1 cellular context compared by ENCODE assay signal in genomic region chr19:4539697-4540581, GRCh38.
TF ChIP-seq lines count a peak whose summit lies in the region.

LRG1 (minus strand) TSS chr19:4540036; CDS start chr19:4540013, 23 bp downstream.

TF ChIP-seq in HepG2, 621 proteins besides CTCF, POLR2A, EP300 and RAD21 (continued from another document and continues in another):
- TF ChIP-seq HMGXB3 (CRISPR knock-in tag; IDR thresholded peaks at IDR 0.05; ENCODE audit: borderline replicate concordance) = peak; percentile 88; the same call in 1 of the 2 replicates
- no peak for TF ChIP-seq AGO1 (IDR thresholded peaks at IDR 0.05; ENCODE audit: low read depth, low read length, poor library complexity, severe bottlenecking)
- no peak for TF ChIP-seq E2F5 (CRISPR knock-in tag; conservative IDR thresholded peaks at IDR 0.05)
- peak; percentile 31 for TF ChIP-seq PRPF4 (IDR thresholded peaks at IDR 0.05; ENCODE audit: low read depth, low read length, poor library complexity, severe bottlenecking)
- TF ChIP-seq SALL2 (CRISPR knock-in tag; IDR thresholded peaks at IDR 0.05) = no peak
- TF ChIP-seq ZNF720 (CRISPR knock-in tag; IDR thresholded peaks at IDR 0.05) = no peak
- 0 out of 2 replicates have a peak, but pooled peaks have one; percentile 26 for TF ChIP-seq KDM3A (CRISPR knock-in tag; IDR thresholded peaks at IDR 0.05; ENCODE audit: low read depth)
- TF ChIP-seq HDAC2 (CRISPR knock-in tag; IDR thresholded peaks at IDR 0.05) = peak; percentile 63
- TF ChIP-seq DR1 (CRISPR knock-in tag; IDR thresholded peaks at IDR 0.05) = peak; percentile 96
- no peak for TF ChIP-seq SRY (CRISPR knock-in tag; IDR thresholded peaks at IDR 0.05)
- TF ChIP-seq, protein P1, sequence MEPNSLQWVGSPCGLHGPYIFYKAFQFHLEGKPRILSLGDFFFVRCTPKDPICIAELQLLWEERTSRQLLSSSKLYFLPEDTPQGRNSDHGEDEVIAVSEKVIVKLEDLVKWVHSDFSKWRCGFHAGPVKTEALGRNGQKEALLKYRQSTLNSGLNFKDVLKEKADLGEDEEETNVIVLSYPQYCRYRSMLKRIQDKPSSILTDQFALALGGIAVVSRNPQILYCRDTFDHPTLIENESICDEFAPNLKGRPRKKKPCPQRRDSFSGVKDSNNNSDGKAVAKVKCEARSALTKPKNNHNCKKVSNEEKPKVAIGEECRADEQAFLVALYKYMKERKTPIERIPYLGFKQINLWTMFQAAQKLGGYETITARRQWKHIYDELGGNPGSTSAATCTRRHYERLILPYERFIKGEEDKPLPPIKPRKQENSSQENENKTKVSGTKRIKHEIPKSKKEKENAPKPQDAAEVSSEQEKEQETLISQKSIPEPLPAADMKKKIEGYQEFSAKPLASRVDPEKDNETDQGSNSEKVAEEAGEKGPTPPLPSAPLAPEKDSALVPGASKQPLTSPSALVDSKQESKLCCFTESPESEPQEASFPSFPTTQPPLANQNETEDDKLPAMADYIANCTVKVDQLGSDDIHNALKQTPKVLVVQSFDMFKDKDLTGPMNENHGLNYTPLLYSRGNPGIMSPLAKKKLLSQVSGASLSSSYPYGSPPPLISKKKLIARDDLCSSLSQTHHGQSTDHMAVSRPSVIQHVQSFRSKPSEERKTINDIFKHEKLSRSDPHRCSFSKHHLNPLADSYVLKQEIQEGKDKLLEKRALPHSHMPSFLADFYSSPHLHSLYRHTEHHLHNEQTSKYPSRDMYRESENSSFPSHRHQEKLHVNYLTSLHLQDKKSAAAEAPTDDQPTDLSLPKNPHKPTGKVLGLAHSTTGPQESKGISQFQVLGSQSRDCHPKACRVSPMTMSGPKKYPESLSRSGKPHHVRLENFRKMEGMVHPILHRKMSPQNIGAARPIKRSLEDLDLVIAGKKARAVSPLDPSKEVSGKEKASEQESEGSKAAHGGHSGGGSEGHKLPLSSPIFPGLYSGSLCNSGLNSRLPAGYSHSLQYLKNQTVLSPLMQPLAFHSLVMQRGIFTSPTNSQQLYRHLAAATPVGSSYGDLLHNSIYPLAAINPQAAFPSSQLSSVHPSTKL (CRISPR knock-in tag; IDR thresholded peaks at IDR 0.05) = peak; percentile 57; the same call in 1 of the 2 replicates
- peak; percentile 60; the same call in 1 of the 2 replicates for TF ChIP-seq MIXL1 (CRISPR knock-in tag; IDR thresholded peaks at IDR 0.05)
- TF ChIP-seq ZNF670 (CRISPR knock-in tag; IDR thresholded peaks at IDR 0.05; ENCODE audit: borderline replicate concordance) = 0 out of 2 replicates have a peak, but pooled peaks have one; percentile 24
- TF ChIP-seq, protein P2, sequence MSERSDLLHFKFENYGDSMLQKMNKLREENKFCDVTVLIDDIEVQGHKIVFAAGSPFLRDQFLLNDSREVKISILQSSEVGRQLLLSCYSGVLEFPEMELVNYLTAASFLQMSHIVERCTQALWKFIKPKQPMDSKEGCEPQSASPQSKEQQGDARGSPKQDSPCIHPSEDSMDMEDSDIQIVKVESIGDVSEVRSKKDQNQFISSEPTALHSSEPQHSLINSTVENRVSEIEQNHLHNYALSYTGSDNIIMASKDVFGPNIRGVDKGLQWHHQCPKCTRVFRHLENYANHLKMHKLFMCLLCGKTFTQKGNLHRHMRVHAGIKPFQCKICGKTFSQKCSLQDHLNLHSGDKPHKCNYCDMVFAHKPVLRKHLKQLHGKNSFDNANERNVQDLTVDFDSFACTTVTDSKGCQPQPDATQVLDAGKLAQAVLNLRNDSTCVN (CRISPR knock-in tag; IDR thresholded peaks at IDR 0.05; ENCODE audit: borderline replicate concordance) = peak; percentile 92
- no peak for TF ChIP-seq CREB3 (CRISPR knock-in tag; IDR thresholded peaks at IDR 0.05)
- TF ChIP-seq MTF1 (CRISPR knock-in tag; IDR thresholded peaks at IDR 0.05) = no peak
- no peak for TF ChIP-seq NBN (conservative IDR thresholded peaks at IDR 0.05)
- 0 out of 2 replicates have a peak, but pooled peaks have one; percentile 27 for TF ChIP-seq ZNF264 (CRISPR knock-in tag; IDR thresholded peaks at IDR 0.05)
- TF ChIP-seq PITX1 (CRISPR knock-in tag; IDR thresholded peaks at IDR 0.05) = peak; percentile 77
- no peak for TF ChIP-seq NFIB (CRISPR knock-in tag; IDR thresholded peaks at IDR 0.05; ENCODE audit: borderline replicate concordance)
- TF ChIP-seq NR2F1 (CRISPR knock-in tag; IDR thresholded peaks at IDR 0.05) = peak in 1 of 2 experiments; percentile 45; a peak in 2 of 4 replicates
- no peak for TF ChIP-seq ZNF33A (CRISPR knock-in tag; IDR thresholded peaks at IDR 0.05; ENCODE audit: borderline replicate concordance)
- TF ChIP-seq, protein P3, sequence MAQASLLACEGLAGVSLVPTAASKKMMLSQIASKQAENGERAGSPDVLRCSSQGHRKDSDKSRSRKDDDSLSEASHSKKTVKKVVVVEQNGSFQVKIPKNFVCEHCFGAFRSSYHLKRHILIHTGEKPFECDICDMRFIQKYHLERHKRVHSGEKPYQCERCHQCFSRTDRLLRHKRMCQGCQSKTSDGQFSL (CRISPR knock-in tag; IDR thresholded peaks at IDR 0.05) = no peak
- TF ChIP-seq ZNF850 (CRISPR knock-in tag; conservative IDR thresholded peaks at IDR 0.05) = no peak
- TF ChIP-seq ZMAT3 (CRISPR knock-in tag; conservative IDR thresholded peaks at IDR 0.05) = peak; percentile 32; the same call in 1 of the 2 replicates
- TF ChIP-seq ZNF749 (CRISPR knock-in tag; IDR thresholded peaks at IDR 0.05; ENCODE audit: borderline replicate concordance) = no peak; the same call in 1 of the 2 replicates
- peak; percentile 84; the same call in 1 of the 2 replicates for TF ChIP-seq PRDM15 (CRISPR knock-in tag; IDR thresholded peaks at IDR 0.05)
- peak; percentile 32; the same call in 1 of the 2 replicates for TF ChIP-seq ZMYM4 (CRISPR knock-in tag; IDR thresholded peaks at IDR 0.05)
- peak; percentile 55 for TF ChIP-seq ZSCAN9 (CRISPR knock-in tag; IDR thresholded peaks at IDR 0.05; ENCODE audit: borderline replicate concordance)
- peak; percentile 57; the same call in 1 of the 2 replicates for TF ChIP-seq PHF20 (CRISPR knock-in tag; IDR thresholded peaks at IDR 0.05)
- peak; percentile 86 for TF ChIP-seq NR2C2 (CRISPR knock-in tag; IDR thresholded peaks at IDR 0.05; ENCODE audit: borderline replicate concordance)
- TF ChIP-seq, protein P4, sequence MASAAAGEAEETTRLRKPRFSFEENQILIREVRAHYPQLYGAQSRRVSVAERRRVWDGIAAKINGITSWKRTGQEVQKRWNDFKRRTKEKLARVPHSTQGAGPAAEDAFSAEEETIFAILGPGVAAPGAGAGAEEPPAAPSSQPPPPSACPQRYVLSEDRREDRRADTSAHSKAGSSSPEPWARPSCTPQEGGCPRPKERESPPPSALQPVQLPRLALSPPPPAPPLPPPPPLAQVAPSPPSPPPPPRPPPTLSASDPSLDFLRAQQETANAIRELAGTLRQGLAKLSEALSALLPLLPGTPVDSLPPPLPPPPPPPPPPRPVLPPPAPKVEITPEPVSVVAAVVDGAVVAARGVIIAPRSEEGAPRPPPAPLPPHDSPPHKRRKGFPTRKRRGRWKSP (CRISPR knock-in tag; IDR thresholded peaks at IDR 0.05) = peak; percentile 56; the same call in 1 of the 2 replicates
- TF ChIP-seq, protein P5, sequence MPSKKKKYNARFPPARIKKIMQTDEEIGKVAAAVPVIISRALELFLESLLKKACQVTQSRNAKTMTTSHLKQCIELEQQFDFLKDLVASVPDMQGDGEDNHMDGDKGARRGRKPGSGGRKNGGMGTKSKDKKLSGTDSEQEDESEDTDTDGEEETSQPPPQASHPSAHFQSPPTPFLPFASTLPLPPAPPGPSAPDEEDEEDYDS (CRISPR knock-in tag; IDR thresholded peaks at IDR 0.05) = peak; percentile 100
- TF ChIP-seq ZNF781 (CRISPR knock-in tag; IDR thresholded peaks at IDR 0.05; ENCODE audit: borderline replicate concordance, not compliant biosample characterization) = peak; percentile 58
- TF ChIP-seq, protein P6, sequence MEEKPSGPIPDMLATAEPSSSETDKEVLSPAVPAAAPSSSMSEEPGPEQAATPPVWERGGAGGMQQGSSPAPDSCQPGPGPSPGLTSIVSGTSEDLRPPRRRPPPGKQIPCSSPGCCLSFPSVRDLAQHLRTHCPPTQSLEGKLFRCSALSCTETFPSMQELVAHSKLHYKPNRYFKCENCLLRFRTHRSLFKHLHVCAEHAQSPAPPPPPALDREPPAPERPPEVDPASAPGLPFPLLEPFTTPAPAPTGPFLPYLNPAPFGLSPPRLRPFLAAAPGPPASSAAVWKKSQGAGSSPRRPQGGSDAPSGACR (CRISPR knock-in tag; IDR thresholded peaks at IDR 0.05) = 0 out of 2 replicates have a peak, but pooled peaks have one; percentile 52
- peak; percentile 65; the same call in 1 of the 2 replicates for TF ChIP-seq ZFY (CRISPR knock-in tag; IDR thresholded peaks at IDR 0.05)
- TF ChIP-seq ZNF333 (CRISPR knock-in tag; IDR thresholded peaks at IDR 0.05; ENCODE audit: borderline replicate concordance) = no peak
- peak; percentile 60; the same call in 1 of the 2 replicates for TF ChIP-seq ZSCAN30 (CRISPR knock-in tag; IDR thresholded peaks at IDR 0.05)
- no peak for TF ChIP-seq SP1 (IDR thresholded peaks at IDR 0.05)
- TF ChIP-seq SP1 (CRISPR knock-in tag; IDR thresholded peaks at IDR 0.05) = peak; percentile 54; the same call in 1 of the 2 replicates
- peak; percentile 62; the same call in 1 of the 2 replicates for TF ChIP-seq ZNF451 (CRISPR knock-in tag; IDR thresholded peaks at IDR 0.05)
- no peak for TF ChIP-seq ZNF143 (CRISPR knock-in tag; IDR thresholded peaks at IDR 0.05)
- TF ChIP-seq ZBTB3 (CRISPR knock-in tag; IDR thresholded peaks at IDR 0.05; ENCODE audit: borderline replicate concordance, low read depth) = no peak
